ENCODE assay signal across 17 cellular contexts in the genomic region with DNA sequence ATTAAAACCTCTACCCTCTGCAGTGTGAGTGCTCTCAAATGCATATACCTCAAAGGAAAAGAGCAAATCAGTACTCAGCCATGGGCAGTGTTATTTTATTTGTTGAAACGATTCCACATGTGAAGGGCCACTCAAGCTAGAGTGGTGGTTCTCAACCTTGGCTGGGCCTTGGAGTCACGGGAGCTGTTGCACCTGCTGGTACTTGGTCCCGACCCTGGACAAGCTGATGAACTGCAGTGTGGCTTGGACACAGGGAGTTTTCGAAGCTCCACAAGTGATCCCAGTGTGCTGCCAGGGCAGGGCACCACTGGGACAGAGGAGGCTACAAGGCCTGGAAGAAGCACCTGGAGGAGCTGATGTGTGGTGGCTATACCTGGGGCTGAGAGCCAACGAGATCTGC. TPM values are rescaled to one million over a fixed set of nuclear protein-coding genes. Genes with fewer than 3 reads are reported as not detected.
DNase-seq lines count a peak whose midpoint lies in the region; ATAC-seq and TF ChIP-seq lines count a peak whose summit lies in the region.
"Had no signal": no experiment of that assay in that cellular context is flagged by ENCODE, and none has a peak within 500 bp of the region (broad histone marks: within the 10 kb centered on the region; RNA-seq: fewer than 3 reads in every experiment).

No MANE protein-coding gene starts in this region.

- peak overlapping the region; percentile 94 for H3K27ac ChIP-seq in upper lobe of right lung
- H3K27ac ChIP-seq in body of pancreas: peak overlapping the region in 2 of 4 donors; percentile 32 to 69

- H3K4me1 ChIP-seq in upper lobe of right lung (peaks cover 56% of the 10 kb centered on the region), body of pancreas (peaks cover 12% of the 10 kb centered on the region)

- 55 to 67% methylated on average over 4 to 5 of the region's 5 CpGs for WGBS in body of pancreas, 2 donors

- H3K9me3 ChIP-seq in upper lobe of right lung: no peaks in the 10 kb centered on the region
- no peaks in the 10 kb centered on the region for H3K9me3 ChIP-seq in body of pancreas
- H3K9me3 ChIP-seq: ovary had no signal

- DNase-seq in Right ventricle myocardium superior: no peak
- no peak for DNase-seq in cardiac septum (ENCODE audit: low spot score)
- peak; percentile 25 for DNase-seq in NCI-H345 treated with DMSO at 0.1 percent for 48 hours (lab: John Stamatoyannopoulos, UW; ENCODE audit: unreplicated experiment)
- peak; percentile 37 for DNase-seq in islet precursor cell
- DNase-seq in upper lobe of right lung: peak; percentile 86
- DNase-seq in body of pancreas: no peak
- no peak for DNase-seq in RPMI8226
- DNase-seq: activated CD4-positive, alpha-beta T cell treated with anti-CD3 and anti-CD28 coated beads for 36 hours; NCI-H526; stimulated activated CD4-positive, alpha-beta T cell treated with anti-CD3 and anti-CD28 coated beads, Interleukin-12 subunit alpha, Interleukin-12 subunit beta, amount 100 ng/mL, for 4 hours; T-helper 17 cell had no signal

- ATAC-seq in Right ventricle myocardium superior (ENCODE audit: poor library complexity) (peak; percentile 61), upper lobe of right lung (peak; percentile 41), body of pancreas (no peak), GM21515 (IDR thresholded peaks at IDR 0.05; ENCODE audit: unreplicated experiment) (no peak)
- ATAC-seq: activated CD4-positive, alpha-beta T cell treated with anti-CD3 and anti-CD28 coated beads for 36 hours; T-helper 17 cell had no signal

- no peaks in the 10 kb centered on the region for H3K27me3 ChIP-seq in upper lobe of right lung
- no peaks in the 10 kb centered on the region for H3K27me3 ChIP-seq in body of pancreas
- H3K27me3 ChIP-seq: ovary had no signal

- intact Hi-C loops in Right ventricle myocardium superior (cut with DNase I) (no loop called here), cardiac septum (cut with DNase I) (no loop called here), upper lobe of right lung (cut with DNase I) (no loop called here), body of pancreas (cut with DNase I) (no loop called here)

- TF ChIP-seq CTCF in upper lobe of right lung (IDR thresholded peaks at IDR 0.05) (no peak), body of pancreas (IDR thresholded peaks at IDR 0.05) (no peak)

- no peak overlapping the region for H3K4me3 ChIP-seq in upper lobe of right lung
- H3K4me3 ChIP-seq in body of pancreas: no peak overlapping the region
- H3K4me3 ChIP-seq: ovary had no signal

- H3K36me3 ChIP-seq in upper lobe of right lung: no peaks in the 10 kb centered on the region
- H3K36me3 ChIP-seq in body of pancreas (replicated peaks in 1 of 2; ENCODE audit: insufficient read depth in 1 of 2, low read depth in 2 of 2): no peaks in the 10 kb centered on the region
- H3K36me3 ChIP-seq: ovary had no signal

- no peak for TF ChIP-seq POLR2A in body of pancreas (IDR thresholded peaks at IDR 0.05)

RNA-seq across cellular contexts. Expression of gene GNLY, which starts 19.7 kb away (rescaled TPM):
- total RNA-seq in Right ventricle myocardium superior (1.7 TPM), cardiac septum (2.3 TPM), upper lobe of right lung (18.5 TPM), body of pancreas (1 to 10 TPM in 1 of 2 donors, not detected in 1; 5.6 TPM)
- total RNA-seq: Calu3, dermis microvascular lymphatic vessel endothelial cell, mesothelial cell of epicardium had no signal

RNA-seq across cellular contexts. Expression of gene ATOH8, which starts 40.0 kb away (rescaled TPM):
- total RNA-seq in Right ventricle myocardium superior (25.8 TPM), cardiac septum (21.0 TPM), upper lobe of right lung (93.6 TPM), body of pancreas (10 to 100 TPM; 12.9 to 14.5 TPM)
- total RNA-seq: activated CD4-positive, alpha-beta T cell treated with anti-CD3 and anti-CD28 coated beads for 36 hours; T-helper 17 cell had no signal

RNA-seq across cellular contexts. Expression of gene SFTPB, which starts 45.8 kb away (rescaled TPM):
- 0.46 TPM for total RNA-seq in Right ventricle myocardium superior
- total RNA-seq in cardiac septum: not detected
- 14,872 TPM for total RNA-seq in upper lobe of right lung
- total RNA-seq in body of pancreas: not detected
- total RNA-seq: activated CD4-positive, alpha-beta T cell treated with anti-CD3 and anti-CD28 coated beads for 36 hours; activated T-helper 2 cell treated with anti-CD3 and anti-CD28 coated beads, Interferon-gamma antibody, Interleukin-2, Interleukin-4, amounts not matched to agents 10 μg/mL and 5 μg/mL and 100 μg/mL, durations not matched to agents 14 hours and 24 hours and 36 hours; Calu3; dermis microvascular lymphatic vessel endothelial cell; mesothelial cell of epicardium; T-helper 17 cell had no signal

Comparison
In these comparisons a context has a peak if more than half of its experiments do, and no peak if none do; other contexts are left out.
1. ATAC-seq: peak in Right ventricle myocardium superior (single experiment) and upper lobe of right lung (single experiment); none in body of pancreas (single experiment) and GM21515 (single experiment).
2. DNase-seq: peak in NCI-H345 treated with DMSO at 0.1 percent for 48 hours (single experiment), islet precursor cell (single experiment) and upper lobe of right lung (single experiment); none in Right ventricle myocardium superior (single experiment), cardiac septum (single experiment), body of pancreas (0 of 4) and RPMI8226 (single experiment).
3. RNA of gene SFTPB, which starts 45.8 kb away (total RNA-seq): 14,872 TPM in upper lobe of right lung (single experiment); 0.46 TPM in Right ventricle myocardium superior (single experiment), not detected in cardiac septum (single experiment) and not detected in body of pancreas; every median in the first group is over 1,000 times any median in the second.